In the genomic region with DNA sequence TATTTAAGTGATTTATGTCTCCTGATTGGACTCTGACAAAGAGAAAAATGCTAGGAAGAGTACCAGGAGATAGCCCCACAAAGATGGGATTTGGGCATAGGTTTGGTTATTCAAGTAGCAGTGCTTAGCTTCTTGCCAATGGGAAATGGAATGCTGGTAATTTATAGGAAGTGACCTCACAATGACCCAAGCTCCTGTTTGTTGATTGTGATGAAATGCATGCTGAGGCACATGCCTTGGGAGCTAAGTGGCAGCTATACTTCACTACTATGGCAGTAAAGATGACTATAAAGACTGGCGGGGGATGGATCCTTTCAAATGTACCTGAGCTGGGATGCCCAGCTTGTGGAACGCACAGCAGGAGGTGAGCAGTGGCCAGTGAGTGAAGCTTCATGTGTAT, we compare ENCODE assay signal across 16 cellular contexts.
"Had no signal": no experiment of that assay in that cellular context is flagged by ENCODE, and none has a peak within 500 bp of the region (broad histone marks: within the 10 kb centered on the region; RNA-seq: fewer than 3 reads in every experiment).

No MANE protein-coding gene starts in this region.

- H3K27me3 Mint-ChIP-seq: stimulated activated naive CD8-positive, alpha-beta T cell treated with anti-CD3 and anti-CD28 coated beads, Interleukin-15, Interleukin-2, amounts not matched to agents 100 ng/mL and 50 ng/mL, for 24 hours had no signal

- DNase-seq: activated CD4-positive, alpha-beta T cell treated with anti-CD3 and anti-CD28 coated beads, Interleukin-2, amount 50 U/mL, for 4 hours; amniotic stem cell; dorsolateral prefrontal cortex; kidney; nephron progenitor cell; occipital lobe; T-helper 2 cell; trophoblast cell; WERI-Rb-1 had no signal

- H3K36me3 ChIP-seq: right atrium auricular region, WERI-Rb-1 had no signal

- H3K9me3 Mint-ChIP-seq: nephron progenitor cell; stimulated activated naive CD8-positive, alpha-beta T cell treated with anti-CD3 and anti-CD28 coated beads, Interleukin-15, Interleukin-2, amounts not matched to agents 100 ng/mL and 50 ng/mL, for 24 hours had no signal

- H2AFZ ChIP-seq: hepatocyte had no signal

- H3K27ac ChIP-seq: dorsolateral prefrontal cortex, hepatocyte, right atrium auricular region, WERI-Rb-1 had no signal

- H3K4me2 ChIP-seq: hepatocyte had no signal

- H3K4me3 Mint-ChIP-seq: activated naive CD8-positive, alpha-beta T cell; nephron progenitor cell; stimulated activated naive CD8-positive, alpha-beta T cell treated with anti-CD3 and anti-CD28 coated beads, Interleukin-15, Interleukin-2, amounts not matched to agents 100 ng/mL and 50 ng/mL, for 24 hours had no signal

- H3K36me3 Mint-ChIP-seq: activated naive CD8-positive, alpha-beta T cell had no signal

- H3K27me3 ChIP-seq: hepatocyte, right atrium auricular region had no signal

- H3K9me3 ChIP-seq: right atrium auricular region had no signal

- H3K4me3 ChIP-seq: dorsolateral prefrontal cortex, hepatocyte, lung, right atrium auricular region had no signal

- H3K27ac Mint-ChIP-seq: activated naive CD8-positive, alpha-beta T cell; nephron progenitor cell; progenitor cell of endocrine pancreas; stimulated activated naive CD8-positive, alpha-beta T cell treated with anti-CD3 and anti-CD28 coated beads, Interleukin-15, Interleukin-2, amounts not matched to agents 100 ng/mL and 50 ng/mL, for 24 hours had no signal

- ATAC-seq: left lobe of liver had no signal

- H3K4me1 ChIP-seq: right atrium auricular region had no signal

- H3K79me2 ChIP-seq: hepatocyte had no signal
